Comparison of ENCODE assay signal across 19 cellular contexts in the genomic region with DNA sequence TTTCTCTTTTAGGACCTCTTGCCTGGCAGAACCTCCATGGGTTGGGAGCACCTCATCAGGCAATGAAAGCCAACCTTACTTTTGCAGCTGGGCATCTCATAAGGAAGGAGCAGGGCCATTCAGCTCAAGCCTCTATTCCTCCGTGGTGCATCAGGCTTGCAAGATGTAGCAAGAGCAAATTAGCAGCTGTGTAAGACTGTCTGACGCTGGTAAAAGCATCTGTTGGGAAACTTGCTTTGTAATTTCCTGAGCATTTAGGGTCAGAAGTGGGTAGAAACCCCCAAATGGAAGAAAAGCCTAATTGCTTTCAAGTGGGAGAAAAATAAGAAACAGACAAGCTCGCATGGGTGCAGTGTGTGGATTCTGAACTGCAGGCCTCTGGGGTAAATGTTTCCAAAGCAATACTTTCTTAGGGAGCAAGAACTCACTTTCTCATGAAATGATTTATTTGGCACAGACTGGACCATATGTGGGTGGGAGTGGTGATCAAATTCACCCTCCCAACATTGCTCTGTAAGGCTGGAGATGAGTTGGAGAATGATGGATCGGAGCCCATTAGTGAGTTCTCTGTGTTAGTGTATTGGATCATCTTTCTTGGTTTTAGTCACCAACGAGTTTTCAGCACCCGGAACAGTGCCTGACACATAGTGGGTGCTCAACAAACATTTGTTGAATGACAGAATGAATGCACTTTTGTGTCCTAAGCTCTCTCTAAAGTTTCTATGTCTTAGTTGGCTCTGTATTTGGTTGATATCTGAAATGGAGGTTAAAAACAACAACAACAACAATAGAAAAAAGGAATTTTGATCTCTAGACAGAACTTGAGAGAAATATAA.
A peak's percentile ranks its signal among the peaks of the same experiment; 100 is the strongest.
DNase-seq lines count a peak whose midpoint lies in the region; ATAC-seq and TF ChIP-seq lines count a peak whose summit lies in the region.
"Had no signal": no experiment of that assay in that cellular context is flagged by ENCODE, and none has a peak within 500 bp of the region (broad histone marks: within the 10 kb centered on the region; RNA-seq: fewer than 3 reads in every experiment).

No MANE protein-coding gene starts in this region.

- intact Hi-C loops in left cardiac atrium (cut with DNase I): no loop called here

- H3K79me2 ChIP-seq in neural progenitor cell (ENCODE audit: low read depth): no peaks in the 10 kb centered on the region

- DNase-seq in left cardiac atrium (no peak), right atrium auricular region (ENCODE audit: low spot score) (no peak), SJCRH30 (peak in 1 of 2 experiments; percentile 27), suprapubic skin (ENCODE audit: low spot score in 2 of 2) (no peak), neural progenitor cell (ENCODE audit: low spot score) (no peak), NCI-H446 (lab: John Stamatoyannopoulos, UW) (no peak)
- DNase-seq in stimulated activated naive CD8-positive, alpha-beta T cell treated with anti-CD3 and anti-CD28 coated beads, Interleukin-15, Interleukin-2, amounts not matched to agents 100 U/mL and 50 U/mL, for 24 hours: no peak
- DNase-seq: ACHN; activated CD8-positive, alpha-beta T cell treated with anti-CD3 and anti-CD28 coated beads, Interleukin-2, amount 10 ng/mL, durations not matched to agents 7 days and 5 days; activated effector memory CD4-positive, alpha-beta T cell treated with anti-CD3 and anti-CD28 coated beads, Interleukin-2, amount 50 U/mL, for 16 hours; NCI-H1048; NCI-H446 treated with DMSO at 0.1 percent for 48 hours; occipital lobe; Peyer's patch; stimulated activated CD4-positive, alpha-beta T cell treated with anti-CD3 and anti-CD28 coated beads, Interleukin-15, amount 100 ng/mL, for 24 hours; T1000 had no signal

- H3K9me3 ChIP-seq in right atrium auricular region: no peaks in the 10 kb centered on the region
- H3K9me3 ChIP-seq in SJCRH30 (replicated peaks): no peaks in the 10 kb centered on the region
- no peaks in the 10 kb centered on the region for H3K9me3 ChIP-seq in gastroesophageal sphincter
- no peaks in the 10 kb centered on the region for H3K9me3 ChIP-seq in suprapubic skin
- no peaks in the 10 kb centered on the region for H3K9me3 ChIP-seq in neural progenitor cell (ENCODE audit: low read depth)
- H3K9me3 ChIP-seq: Peyer's patch had no signal

- H4K20me1 ChIP-seq in neural progenitor cell (ENCODE audit: low read depth): no peaks in the 10 kb centered on the region

- no peaks in the 10 kb centered on the region for H3K27me3 ChIP-seq in right atrium auricular region
- no peaks in the 10 kb centered on the region for H3K27me3 ChIP-seq in SJCRH30
- H3K27me3 ChIP-seq in gastroesophageal sphincter: peaks cover 5% of the 10 kb centered on the region
- H3K27me3 ChIP-seq in suprapubic skin: no peaks in the 10 kb centered on the region
- H3K27me3 ChIP-seq in neural progenitor cell: no peaks in the 10 kb centered on the region
- H3K27me3 ChIP-seq: cardiac muscle cell, Peyer's patch had no signal

- no peaks in the 10 kb centered on the region for H3K36me3 Mint-ChIP-seq in neural progenitor cell
- H3K36me3 Mint-ChIP-seq: type B pancreatic cell had no signal

- H3K27ac ChIP-seq in right atrium auricular region (no peak overlapping the region), SJCRH30 (peak overlapping the region; percentile 44), gastroesophageal sphincter (no peak overlapping the region), suprapubic skin (peak overlapping the region; percentile 65), neural progenitor cell (no peak overlapping the region)
- H3K27ac ChIP-seq: cardiac muscle cell, Peyer's patch had no signal

- H3K9ac ChIP-seq in neural progenitor cell: no peak overlapping the region

- H3K4me3 Mint-ChIP-seq in neural progenitor cell: no peak overlapping the region
- H3K4me3 Mint-ChIP-seq: activated CD8-positive, alpha-beta T cell treated with anti-CD3 and anti-CD28 coated beads, Interleukin-2, amount 10 ng/mL, durations not matched to agents 7 days and 5 days; type B pancreatic cell had no signal

- TF ChIP-seq POLR2A in gastroesophageal sphincter (IDR thresholded peaks at IDR 0.05) (no peak), suprapubic skin (IDR thresholded peaks at IDR 0.05) (no peak)

- H3K4me1 Mint-ChIP-seq in neural progenitor cell: no peaks in the 10 kb centered on the region

- H3K27me3 Mint-ChIP-seq in neural progenitor cell (ENCODE audit: insufficient read depth, low read depth): peaks cover 3% of the 10 kb centered on the region
- H3K27me3 Mint-ChIP-seq: type B pancreatic cell had no signal

- TF ChIP-seq EP300 in gastroesophageal sphincter (IDR thresholded peaks at IDR 0.05) (no peak), suprapubic skin (IDR thresholded peaks at IDR 0.05) (no peak)

- H3K27ac Mint-ChIP-seq in neural progenitor cell: no peak overlapping the region
- H3K27ac Mint-ChIP-seq: activated CD8-positive, alpha-beta T cell treated with anti-CD3 and anti-CD28 coated beads, Interleukin-2, amount 10 ng/mL, durations not matched to agents 7 days and 5 days; type B pancreatic cell had no signal

- H3K36me3 ChIP-seq in right atrium auricular region: no peaks in the 10 kb centered on the region
- H3K36me3 ChIP-seq in SJCRH30: no peaks in the 10 kb centered on the region
- H3K36me3 ChIP-seq in gastroesophageal sphincter: no peaks in the 10 kb centered on the region
- H3K36me3 ChIP-seq in suprapubic skin: no peaks in the 10 kb centered on the region
- no peaks in the 10 kb centered on the region for H3K36me3 ChIP-seq in neural progenitor cell
- H3K36me3 ChIP-seq: cardiac muscle cell, Peyer's patch had no signal

- ATAC-seq in left cardiac atrium (peak; percentile 32 to 34), gastroesophageal sphincter (peak; percentile 63)
- ATAC-seq in stimulated activated naive CD8-positive, alpha-beta T cell treated with anti-CD3 and anti-CD28 coated beads, Interleukin-15, Interleukin-2, amounts not matched to agents 100 U/mL and 50 U/mL, for 24 hours: no peak
- ATAC-seq: activated CD8-positive, alpha-beta T cell treated with anti-CD3 and anti-CD28 coated beads, Interleukin-2, amount 10 ng/mL, durations not matched to agents 7 days and 5 days had no signal

- no peaks in the 10 kb centered on the region for H3F3A ChIP-seq in neural progenitor cell (ENCODE audit: low read depth)

- no peak overlapping the region for H3K4me2 ChIP-seq in neural progenitor cell

- WGBS in gastroesophageal sphincter (ENCODE audit: low coverage in 1 of 2), 2 donors: 52 to 64% methylated on average over 5 to 6 of the region's 6 CpGs
- WGBS in suprapubic skin: 55% methylated on average over 6 of the region's 6 CpGs

- H3K9me3 Mint-ChIP-seq in neural progenitor cell: no peaks in the 10 kb centered on the region
- H3K9me3 Mint-ChIP-seq: type B pancreatic cell had no signal

- no peaks in the 10 kb centered on the region for H3K4me1 ChIP-seq in right atrium auricular region
- H3K4me1 ChIP-seq in SJCRH30: peaks cover 45% of the 10 kb centered on the region
- no peaks in the 10 kb centered on the region for H3K4me1 ChIP-seq in gastroesophageal sphincter
- peaks cover 11% of the 10 kb centered on the region for H3K4me1 ChIP-seq in suprapubic skin
- H3K4me1 ChIP-seq in neural progenitor cell: no peaks in the 10 kb centered on the region

- H3K4me3 ChIP-seq in right atrium auricular region (no peak overlapping the region), SJCRH30 (no peak overlapping the region), gastroesophageal sphincter (no peak overlapping the region), suprapubic skin (no peak overlapping the region), neural progenitor cell (no peak overlapping the region)
- H3K4me3 ChIP-seq: cardiac muscle cell, Peyer's patch had no signal

- TF ChIP-seq CTCF in right atrium auricular region (IDR thresholded peaks at IDR 0.05) (no peak), gastroesophageal sphincter (IDR thresholded peaks at IDR 0.05) (no peak), suprapubic skin (IDR thresholded peaks at IDR 0.05) (no peak), neural progenitor cell (IDR thresholded peaks at IDR 0.05) (no peak)

- H2AFZ ChIP-seq in neural progenitor cell (replicated peaks): no peak overlapping the region

Comparison
In these comparisons a context has a peak if more than half of its experiments do, and no peak if none do; other contexts are left out.
1. H3K27ac ChIP-seq: peak in SJCRH30 (single experiment) and suprapubic skin (single experiment); none in right atrium auricular region (0 of 2), gastroesophageal sphincter (0 of 4) and neural progenitor cell (single experiment).